Comparison of ENCODE assay signal across 1 cellular context in the genomic region with DNA sequence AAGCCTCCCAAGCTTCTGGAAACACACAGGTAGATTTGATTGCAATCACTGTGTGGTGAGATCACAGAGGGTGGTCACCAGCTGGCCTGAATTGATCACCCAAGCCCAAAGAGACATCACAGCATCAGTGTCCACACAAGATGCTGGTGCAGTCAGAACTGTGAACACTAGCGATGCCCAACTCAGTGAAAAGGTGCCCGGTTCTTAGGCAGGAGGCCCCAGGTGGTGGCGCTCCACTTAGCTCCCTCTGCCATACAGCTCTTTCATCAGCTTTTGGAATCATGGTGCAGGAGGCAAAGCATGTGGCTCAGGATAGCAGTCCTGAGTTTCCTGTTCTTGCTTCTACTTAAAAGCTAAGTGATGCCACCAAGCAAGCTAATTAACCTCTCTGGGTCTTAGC.
TF ChIP-seq lines count a peak whose summit lies in the region.

No MANE protein-coding gene starts in this region.

TF ChIP-seq in K562, 482 proteins besides CTCF, POLR2A, EP300 and RAD21 (continues in another document):
- TF ChIP-seq ZNF707 (CRISPR knock-in tag; conservative IDR thresholded peaks at IDR 0.05) (peak; percentile 10; the same call in 1 of the 2 replicates), SMAD1 (IDR thresholded peaks at IDR 0.05; ENCODE audit: low read depth, low read length, partially characterized antibody) (no peak), NFIC (IDR thresholded peaks at IDR 0.05) (peak; percentile 10; the same call in 1 of the 2 replicates), KLF10 (CRISPR knock-in tag; IDR thresholded peaks at IDR 0.05) (peak; percentile 27; the same call in 1 of the 2 replicates), JUND (IDR thresholded peaks at IDR 0.05; ENCODE audit: borderline replicate concordance, low read depth, low read length) (no peak), JUND (tag; IDR thresholded peaks at IDR 0.05; ENCODE audit: borderline replicate concordance, low read depth, low read length) (0 out of 3 replicates have a peak, but pooled peaks have one; percentile 40), ZNF551 (CRISPR knock-in tag; IDR thresholded peaks at IDR 0.05) (no peak), CXXC5 (CRISPR knock-in tag; IDR thresholded peaks at IDR 0.05) (peak; percentile 28; the same call in 1 of the 2 replicates), FOXK2 (conservative IDR thresholded peaks at IDR 0.05 in 1 of 2, IDR thresholded peaks at IDR 0.05 in 1 of 2; ENCODE audit: low read depth in 2 of 2) (no peak), FOXA1 (IDR thresholded peaks at IDR 0.05; ENCODE audit: borderline replicate concordance) (no peak), MTA3 (IDR thresholded peaks at IDR 0.05; ENCODE audit: borderline replicate concordance) (peak; percentile 70; the same call in 1 of the 2 replicates), ZNF354B (CRISPR knock-in tag; IDR thresholded peaks at IDR 0.05) (no peak), FUS (optimal IDR thresholded peaks at IDR 0.05; ENCODE audit: low read depth, low read length) (no peak), ZNF695 (CRISPR knock-in tag; IDR thresholded peaks at IDR 0.05) (0 out of 2 replicates have a peak, but pooled peaks have one; percentile 11), NEUROD1 (IDR thresholded peaks at IDR 0.05; ENCODE audit: borderline replicate concordance, low read depth, low read length, partially characterized antibody) (peak; percentile 40), JUNB (CRISPR knock-in tag; conservative IDR thresholded peaks at IDR 0.05) (no peak), YY1 (IDR thresholded peaks at IDR 0.05; ENCODE audit: borderline replicate concordance in 1 of 3, control insufficient read depth in 1 of 3, extremely low read depth in 1 of 3, insufficient read depth in 3 of 3, insufficient read length in 1 of 3, insufficient replicate concordance in 2 of 3, low read depth in 1 of 3, low read length in 2 of 3) (no peak), ZC3H11A (IDR thresholded peaks at IDR 0.05; ENCODE audit: low read depth, low read length) (no peak), MAFK (IDR thresholded peaks at IDR 0.05; ENCODE audit: low read length) (peak; percentile 18; the same call in 1 of the 2 replicates), ARID1B (IDR thresholded peaks at IDR 0.05) (0 out of 2 replicates have a peak, but pooled peaks have one; percentile 55), MAFF (IDR thresholded peaks at IDR 0.05; ENCODE audit: low read length) (no peak), ATF7 (IDR thresholded peaks at IDR 0.05) (peak; percentile 50; the same call in 1 of the 2 replicates), ZEB2 (IDR thresholded peaks at IDR 0.05) (0 out of 2 replicates have a peak, but pooled peaks have one; percentile 44), SMAD4 (CRISPR knock-in tag; conservative IDR thresholded peaks at IDR 0.05) (peak; percentile 32; the same call in 1 of the 2 replicates), ZNF24 (IDR thresholded peaks at IDR 0.05) (no peak), ZFP30 (CRISPR knock-in tag; IDR thresholded peaks at IDR 0.05; ENCODE audit: borderline replicate concordance) (no peak), ZNF589 (CRISPR knock-in tag; IDR thresholded peaks at IDR 0.05; ENCODE audit: low read depth) (no peak), TOE1 (IDR thresholded peaks at IDR 0.05; ENCODE audit: borderline replicate concordance) (peak; percentile 11; the same call in 1 of the 2 replicates), TOE1 (CRISPR knock-in tag; IDR thresholded peaks at IDR 0.05; ENCODE audit: borderline replicate concordance, low read depth) (no peak), ZNF584 (CRISPR knock-in tag; IDR thresholded peaks at IDR 0.05; ENCODE audit: low read depth) (no peak), ZNF239 (CRISPR knock-in tag; IDR thresholded peaks at IDR 0.05) (no peak), HNRNPL (IDR thresholded peaks at IDR 0.05; ENCODE audit: low read depth, low read length) (0 out of 2 replicates have a peak, but pooled peaks have one; percentile 20), POLR2G (IDR thresholded peaks at IDR 0.05; ENCODE audit: low read depth, low read length) (no peak), CTBP1 (IDR thresholded peaks at IDR 0.05; ENCODE audit: borderline replicate concordance) (peak; percentile 70), HNRNPK (IDR thresholded peaks at IDR 0.05; ENCODE audit: low read depth, low read length, poor library complexity, severe bottlenecking) (no peak), BHLHE40 (IDR thresholded peaks at IDR 0.05; ENCODE audit: low read length) (0 out of 2 replicates have a peak, but pooled peaks have one; percentile 39), HSF4 (CRISPR knock-in tag; IDR thresholded peaks at IDR 0.05; ENCODE audit: borderline replicate concordance) (no peak), KHSRP (IDR thresholded peaks at IDR 0.05) (no peak), MYC (IDR thresholded peaks at IDR 0.05; ENCODE audit: low read depth, low read length) (peak; percentile 85), MYC (CRISPR knock-in tag; IDR thresholded peaks at IDR 0.05; ENCODE audit: borderline replicate concordance, low read depth) (no peak)
- TF ChIP-seq, protein P1, sequence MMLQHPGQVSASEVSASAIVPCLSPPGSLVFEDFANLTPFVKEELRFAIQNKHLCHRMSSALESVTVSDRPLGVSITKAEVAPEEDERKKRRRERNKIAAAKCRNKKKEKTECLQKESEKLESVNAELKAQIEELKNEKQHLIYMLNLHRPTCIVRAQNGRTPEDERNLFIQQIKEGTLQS (IDR thresholded peaks at IDR 0.05), result peak; percentile 40; the same call in 1 of the 2 replicates
- TF ChIP-seq, protein P1 (CRISPR knock-in tag; conservative IDR thresholded peaks at IDR 0.05), result 0 out of 2 replicates have a peak, but pooled peaks have one; percentile 30
- TF ChIP-seq, protein P2, sequence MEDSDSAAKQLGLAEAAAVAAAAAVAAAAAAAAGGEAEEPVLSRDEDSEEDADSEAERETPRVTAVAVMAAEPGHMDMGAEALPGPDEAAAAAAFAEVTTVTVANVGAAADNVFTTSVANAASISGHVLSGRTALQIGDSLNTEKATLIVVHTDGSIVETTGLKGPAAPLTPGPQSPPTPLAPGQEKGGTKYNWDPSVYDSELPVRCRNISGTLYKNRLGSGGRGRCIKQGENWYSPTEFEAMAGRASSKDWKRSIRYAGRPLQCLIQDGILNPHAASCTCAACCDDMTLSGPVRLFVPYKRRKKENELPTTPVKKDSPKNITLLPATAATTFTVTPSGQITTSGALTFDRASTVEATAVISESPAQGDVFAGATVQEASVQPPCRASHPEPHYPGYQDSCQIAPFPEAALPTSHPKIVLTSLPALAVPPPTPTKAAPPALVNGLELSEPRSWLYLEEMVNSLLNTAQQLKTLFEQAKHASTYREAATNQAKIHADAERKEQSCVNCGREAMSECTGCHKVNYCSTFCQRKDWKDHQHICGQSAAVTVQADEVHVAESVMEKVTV (CRISPR knock-in tag; IDR thresholded peaks at IDR 0.05), result no peak
- TF ChIP-seq, protein P3, sequence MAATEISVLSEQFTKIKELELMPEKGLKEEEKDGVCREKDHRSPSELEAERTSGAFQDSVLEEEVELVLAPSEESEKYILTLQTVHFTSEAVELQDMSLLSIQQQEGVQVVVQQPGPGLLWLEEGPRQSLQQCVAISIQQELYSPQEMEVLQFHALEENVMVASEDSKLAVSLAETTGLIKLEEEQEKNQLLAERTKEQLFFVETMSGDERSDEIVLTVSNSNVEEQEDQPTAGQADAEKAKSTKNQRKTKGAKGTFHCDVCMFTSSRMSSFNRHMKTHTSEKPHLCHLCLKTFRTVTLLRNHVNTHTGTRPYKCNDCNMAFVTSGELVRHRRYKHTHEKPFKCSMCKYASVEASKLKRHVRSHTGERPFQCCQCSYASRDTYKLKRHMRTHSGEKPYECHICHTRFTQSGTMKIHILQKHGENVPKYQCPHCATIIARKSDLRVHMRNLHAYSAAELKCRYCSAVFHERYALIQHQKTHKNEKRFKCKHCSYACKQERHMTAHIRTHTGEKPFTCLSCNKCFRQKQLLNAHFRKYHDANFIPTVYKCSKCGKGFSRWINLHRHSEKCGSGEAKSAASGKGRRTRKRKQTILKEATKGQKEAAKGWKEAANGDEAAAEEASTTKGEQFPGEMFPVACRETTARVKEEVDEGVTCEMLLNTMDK (IDR thresholded peaks at IDR 0.05; ENCODE audit: borderline replicate concordance, insufficient read depth, low read depth, low read length, poor library complexity, severe bottlenecking), result peak; percentile 44
- TF ChIP-seq, protein P4, sequence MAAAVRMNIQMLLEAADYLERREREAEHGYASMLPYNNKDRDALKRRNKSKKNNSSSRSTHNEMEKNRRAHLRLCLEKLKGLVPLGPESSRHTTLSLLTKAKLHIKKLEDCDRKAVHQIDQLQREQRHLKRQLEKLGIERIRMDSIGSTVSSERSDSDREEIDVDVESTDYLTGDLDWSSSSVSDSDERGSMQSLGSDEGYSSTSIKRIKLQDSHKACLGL (CRISPR knock-in tag; IDR thresholded peaks at IDR 0.05; ENCODE audit: borderline replicate concordance, poor library complexity, severe bottlenecking), result peak; percentile 23
- TF ChIP-seq, protein P5, sequence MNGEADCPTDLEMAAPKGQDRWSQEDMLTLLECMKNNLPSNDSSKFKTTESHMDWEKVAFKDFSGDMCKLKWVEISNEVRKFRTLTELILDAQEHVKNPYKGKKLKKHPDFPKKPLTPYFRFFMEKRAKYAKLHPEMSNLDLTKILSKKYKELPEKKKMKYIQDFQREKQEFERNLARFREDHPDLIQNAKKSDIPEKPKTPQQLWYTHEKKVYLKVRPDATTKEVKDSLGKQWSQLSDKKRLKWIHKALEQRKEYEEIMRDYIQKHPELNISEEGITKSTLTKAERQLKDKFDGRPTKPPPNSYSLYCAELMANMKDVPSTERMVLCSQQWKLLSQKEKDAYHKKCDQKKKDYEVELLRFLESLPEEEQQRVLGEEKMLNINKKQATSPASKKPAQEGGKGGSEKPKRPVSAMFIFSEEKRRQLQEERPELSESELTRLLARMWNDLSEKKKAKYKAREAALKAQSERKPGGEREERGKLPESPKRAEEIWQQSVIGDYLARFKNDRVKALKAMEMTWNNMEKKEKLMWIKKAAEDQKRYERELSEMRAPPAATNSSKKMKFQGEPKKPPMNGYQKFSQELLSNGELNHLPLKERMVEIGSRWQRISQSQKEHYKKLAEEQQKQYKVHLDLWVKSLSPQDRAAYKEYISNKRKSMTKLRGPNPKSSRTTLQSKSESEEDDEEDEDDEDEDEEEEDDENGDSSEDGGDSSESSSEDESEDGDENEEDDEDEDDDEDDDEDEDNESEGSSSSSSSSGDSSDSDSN (IDR thresholded peaks at IDR 0.05; ENCODE audit: borderline replicate concordance in 1 of 2, low read depth in 2 of 2, low read length in 2 of 2), result no peak
- TF ChIP-seq, protein P6, sequence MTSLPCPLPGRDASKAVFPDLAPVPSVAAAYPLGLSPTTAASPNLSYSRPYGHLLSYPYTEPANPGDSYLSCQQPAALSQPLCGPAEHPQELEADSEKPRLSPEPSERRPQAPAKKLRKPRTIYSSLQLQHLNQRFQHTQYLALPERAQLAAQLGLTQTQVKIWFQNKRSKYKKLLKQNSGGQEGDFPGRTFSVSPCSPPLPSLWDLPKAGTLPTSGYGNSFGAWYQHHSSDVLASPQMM (CRISPR knock-in tag; IDR thresholded peaks at IDR 0.05), result no peak
- TF ChIP-seq, protein P7, sequence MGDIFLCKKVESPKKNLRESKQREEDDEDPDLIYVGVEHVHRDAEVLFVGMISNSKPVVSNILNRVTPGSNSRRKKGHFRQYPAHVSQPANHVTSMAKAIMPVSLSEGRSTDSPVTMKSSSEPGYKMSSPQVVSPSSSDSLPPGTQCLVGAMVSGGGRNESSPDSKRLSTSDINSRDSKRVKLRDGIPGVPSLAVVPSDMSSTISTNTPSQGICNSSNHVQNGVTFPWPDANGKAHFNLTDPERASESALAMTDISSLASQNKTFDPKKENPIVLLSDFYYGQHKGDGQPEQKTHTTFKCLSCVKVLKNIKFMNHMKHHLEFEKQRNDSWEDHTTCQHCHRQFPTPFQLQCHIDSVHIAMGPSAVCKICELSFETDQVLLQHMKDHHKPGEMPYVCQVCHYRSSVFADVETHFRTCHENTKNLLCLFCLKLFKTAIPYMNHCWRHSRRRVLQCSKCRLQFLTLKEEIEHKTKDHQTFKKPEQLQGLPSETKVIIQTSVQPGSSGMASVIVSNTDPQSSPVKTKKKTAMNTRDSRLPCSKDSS (IDR thresholded peaks at IDR 0.05; ENCODE audit: low read depth, partially characterized antibody), result no peak
- TF ChIP-seq, protein P8, sequence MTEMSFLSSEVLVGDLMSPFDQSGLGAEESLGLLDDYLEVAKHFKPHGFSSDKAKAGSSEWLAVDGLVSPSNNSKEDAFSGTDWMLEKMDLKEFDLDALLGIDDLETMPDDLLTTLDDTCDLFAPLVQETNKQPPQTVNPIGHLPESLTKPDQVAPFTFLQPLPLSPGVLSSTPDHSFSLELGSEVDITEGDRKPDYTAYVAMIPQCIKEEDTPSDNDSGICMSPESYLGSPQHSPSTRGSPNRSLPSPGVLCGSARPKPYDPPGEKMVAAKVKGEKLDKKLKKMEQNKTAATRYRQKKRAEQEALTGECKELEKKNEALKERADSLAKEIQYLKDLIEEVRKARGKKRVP (CRISPR knock-in tag; IDR thresholded peaks at IDR 0.05), result peak; percentile 30; the same call in 1 of the 2 replicates
- TF ChIP-seq, protein P9, sequence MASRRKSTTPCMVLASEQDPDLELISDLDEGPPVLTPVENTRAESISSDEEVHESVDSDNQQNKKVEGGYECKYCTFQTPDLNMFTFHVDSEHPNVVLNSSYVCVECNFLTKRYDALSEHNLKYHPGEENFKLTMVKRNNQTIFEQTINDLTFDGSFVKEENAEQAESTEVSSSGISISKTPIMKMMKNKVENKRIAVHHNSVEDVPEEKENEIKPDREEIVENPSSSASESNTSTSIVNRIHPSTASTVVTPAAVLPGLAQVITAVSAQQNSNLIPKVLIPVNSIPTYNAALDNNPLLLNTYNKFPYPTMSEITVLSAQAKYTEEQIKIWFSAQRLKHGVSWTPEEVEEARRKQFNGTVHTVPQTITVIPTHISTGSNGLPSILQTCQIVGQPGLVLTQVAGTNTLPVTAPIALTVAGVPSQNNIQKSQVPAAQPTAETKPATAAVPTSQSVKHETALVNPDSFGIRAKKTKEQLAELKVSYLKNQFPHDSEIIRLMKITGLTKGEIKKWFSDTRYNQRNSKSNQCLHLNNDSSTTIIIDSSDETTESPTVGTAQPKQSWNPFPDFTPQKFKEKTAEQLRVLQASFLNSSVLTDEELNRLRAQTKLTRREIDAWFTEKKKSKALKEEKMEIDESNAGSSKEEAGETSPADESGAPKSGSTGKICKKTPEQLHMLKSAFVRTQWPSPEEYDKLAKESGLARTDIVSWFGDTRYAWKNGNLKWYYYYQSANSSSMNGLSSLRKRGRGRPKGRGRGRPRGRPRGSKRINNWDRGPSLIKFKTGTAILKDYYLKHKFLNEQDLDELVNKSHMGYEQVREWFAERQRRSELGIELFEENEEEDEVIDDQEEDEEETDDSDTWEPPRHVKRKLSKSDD (conservative IDR thresholded peaks at IDR 0.05; ENCODE audit: low read length), result 0 out of 2 replicates have a peak, but pooled peaks have one; percentile 34
